In the genomic region with DNA sequence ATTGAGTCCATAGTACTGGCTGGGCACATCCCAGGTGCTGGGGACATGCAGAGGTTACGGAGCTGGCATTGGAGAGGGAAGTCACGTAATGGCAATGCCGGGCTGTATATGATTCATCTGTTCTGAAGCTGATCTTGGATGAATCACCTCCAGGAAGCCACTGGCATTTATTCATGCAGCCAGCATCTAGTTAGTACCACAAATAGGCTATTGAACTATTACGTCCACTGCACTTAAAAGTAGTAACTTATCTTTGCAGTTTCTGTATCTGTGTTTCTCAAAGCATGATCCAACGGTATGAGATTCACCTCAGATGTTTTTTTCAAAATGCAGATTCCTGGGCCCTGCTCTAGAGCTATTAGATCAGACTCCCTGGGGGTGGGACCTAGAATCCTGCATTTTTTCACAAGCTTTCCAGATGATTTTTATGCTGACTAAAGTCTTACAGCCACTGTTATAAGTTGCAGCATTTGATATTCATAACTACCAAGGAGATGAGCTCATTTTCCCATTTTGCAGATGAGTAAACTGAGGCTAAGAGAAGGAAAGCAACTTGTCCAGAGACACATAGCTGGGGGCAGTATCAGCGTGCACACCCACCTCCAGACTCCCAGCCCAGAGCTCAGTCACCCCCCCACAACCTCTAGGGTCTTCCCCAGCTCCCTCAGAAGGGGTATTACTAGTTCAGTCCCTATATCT, we compare ENCODE assay signal across 9 cellular contexts. TPM values are rescaled to one million over a fixed set of nuclear protein-coding genes. Genes with fewer than 3 reads are reported as not detected.
DNase-seq lines count a peak whose midpoint lies in the region; ATAC-seq, FAIRE-seq and TF ChIP-seq lines count a peak whose summit lies in the region.
"Had no signal": no experiment of that assay in that cellular context is flagged by ENCODE, and none has a peak within 500 bp of the region (broad histone marks: within the 10 kb centered on the region; RNA-seq: fewer than 3 reads in every experiment).

No MANE protein-coding gene starts in this region.

- no peak for TF ChIP-seq POLR2A in GM12891 (IDR thresholded peaks at IDR 0.05; ENCODE audit: low read depth, low read length)

- TF ChIP-seq CTCF in foreskin keratinocyte (conservative IDR thresholded peaks at IDR 0.05), result no peak

- ATAC-seq in T-cell (replicated peaks in 1 of 4) (no peak), foreskin keratinocyte (peak; percentile 73), HG03442 (IDR thresholded peaks at IDR 0.05; ENCODE audit: unreplicated experiment) (no peak)

- CTCF ChIA-PET in T-cell (lab: Charles Lee), result interaction anchor here (0.5 to 8.9 kb wide), 8 partner anchors 8 to 163 kb away, joined by 3 to 139 read pairs (median 6); a partner anchor contains a TSS

- H3K27ac ChIP-seq in foreskin keratinocyte, result peak overlapping the region; percentile 44
- H3K27ac ChIP-seq in temporal lobe (ENCODE audit: low read depth, low read length), result peak overlapping the region; percentile 65

- DNase-seq in NOMO-1 treated with DMSO at 0.1 percent for 48 hours (lab: John Stamatoyannopoulos, UW; ENCODE audit: unreplicated experiment) (peak; percentile 69), NOMO-1 treated with dmso at 0.1 percent for 144 hours (lab: John Stamatoyannopoulos, UW; ENCODE audit: unreplicated experiment) (no peak), T-cell (no peak), foreskin keratinocyte (peak; percentile 83 to 94), NCI-H1092 treated with DMSO at 0.1 percent for 48 hours (lab: John Stamatoyannopoulos, UW) (no peak), GM12891 (ENCODE audit: insufficient read length, low spot score) (no peak)
- DNase-seq: stimulated activated CD4-positive, alpha-beta T cell treated with anti-CD3 and anti-CD28 coated beads, Interleukin-4, amount 100 ng/mL, for 1 hour had no signal

- H3K4me3 Mint-ChIP-seq in T-cell, result no peak overlapping the region

- H3K27ac Mint-ChIP-seq in T-cell, result peak overlapping the region; percentile 11 to 58

- H3K27me3 ChIP-seq in foreskin keratinocyte, result no peaks in the 10 kb centered on the region

- FAIRE-seq in GM12891 (lab: Jason Lieb, UNC), result no peak

- peaks cover 8 to 13% (median 9%) of the 10 kb centered on the region in 3 donors for H3K4me1 Mint-ChIP-seq in T-cell

- POLR2A ChIA-PET in T-cell (lab: Charles Lee), result interaction anchor here in 1 of 2 donors (1.4 kb wide), 1 partner anchor 52 kb away, joined by 4 read pairs; no protein-coding TSS in a partner anchor

- H3K4me1 ChIP-seq in foreskin keratinocyte, result peaks cover 23% of the 10 kb centered on the region

- H3K27me3 Mint-ChIP-seq in T-cell, result no peaks in the 10 kb centered on the region

- peaks cover 33% of the 10 kb centered on the region for H3K36me3 Mint-ChIP-seq in T-cell

- H3K9me3 Mint-ChIP-seq in T-cell, result no peaks in the 10 kb centered on the region

TF ChIP-seq in GM12891, 5 proteins besides CTCF, POLR2A, EP300 and RAD21:
- TF ChIP-seq SPI1 (IDR thresholded peaks at IDR 0.05; ENCODE audit: low read depth, low read length) (no peak), POU2F2 (IDR thresholded peaks at IDR 0.05; ENCODE audit: low read depth, low read length) (no peak), PAX5 (IDR thresholded peaks at IDR 0.05; ENCODE audit: insufficient read depth, low read length, severe bottlenecking) (no peak), TAF1 (IDR thresholded peaks at IDR 0.05; ENCODE audit: low read depth, low read length) (no peak), POLR2AphosphoS5 (IDR thresholded peaks at IDR 0.05; ENCODE audit: low read depth, low read length) (no peak)

RNA-seq across cellular contexts. Expression of a gene that starts 44.0 kb away (rescaled TPM):
- total RNA-seq in T-cell (10 to 100 TPM in 1 of 5 donors, 1 to 10 TPM in 4; 1.4 to 11.2 (median 2.2) TPM), foreskin keratinocyte (18.8 and 27.9 TPM in 2 replicates), temporal lobe (35.7 TPM)
- 21.4 and 31.9 TPM in 2 replicates for polyA plus RNA-seq in foreskin keratinocyte
- 0.53 TPM for polyA plus RNA-seq in GM12891 (2012; ENCODE audit: low read depth, missing spikeins)

RNA-seq across cellular contexts. Expression of a gene that starts 46.8 kb away (rescaled TPM):
- total RNA-seq in T-cell (100 to 1,000 TPM; 108 to 149 (median 140) TPM), foreskin keratinocyte (105 and 125 TPM in 2 replicates), temporal lobe (25.8 TPM)
- 132 and 150 TPM in 2 replicates for polyA plus RNA-seq in foreskin keratinocyte
- 53.6 TPM for polyA plus RNA-seq in GM12891 (2012; ENCODE audit: low read depth, missing spikeins)

Comparison
In these comparisons a context has a peak if more than half of its experiments do, and no peak if none do; other contexts are left out.
1. DNase-seq: peak in NOMO-1 treated with DMSO at 0.1 percent for 48 hours (single experiment) and foreskin keratinocyte (2 of 2); none in NOMO-1 treated with dmso at 0.1 percent for 144 hours (single experiment), T-cell (0 of 34), NCI-H1092 treated with DMSO at 0.1 percent for 48 hours (single experiment) and GM12891 (single experiment).